2 cellular contexts compared by ENCODE assay signal in genomic region chr9:109063765-109064164, GRCh38.
TF ChIP-seq lines count a peak whose summit lies in the region.

No MANE protein-coding gene starts in this region.

TF ChIP-seq in A549, 52 proteins besides CTCF, POLR2A, EP300 and RAD21 (continued from another document):
- TF ChIP-seq, protein P1, sequence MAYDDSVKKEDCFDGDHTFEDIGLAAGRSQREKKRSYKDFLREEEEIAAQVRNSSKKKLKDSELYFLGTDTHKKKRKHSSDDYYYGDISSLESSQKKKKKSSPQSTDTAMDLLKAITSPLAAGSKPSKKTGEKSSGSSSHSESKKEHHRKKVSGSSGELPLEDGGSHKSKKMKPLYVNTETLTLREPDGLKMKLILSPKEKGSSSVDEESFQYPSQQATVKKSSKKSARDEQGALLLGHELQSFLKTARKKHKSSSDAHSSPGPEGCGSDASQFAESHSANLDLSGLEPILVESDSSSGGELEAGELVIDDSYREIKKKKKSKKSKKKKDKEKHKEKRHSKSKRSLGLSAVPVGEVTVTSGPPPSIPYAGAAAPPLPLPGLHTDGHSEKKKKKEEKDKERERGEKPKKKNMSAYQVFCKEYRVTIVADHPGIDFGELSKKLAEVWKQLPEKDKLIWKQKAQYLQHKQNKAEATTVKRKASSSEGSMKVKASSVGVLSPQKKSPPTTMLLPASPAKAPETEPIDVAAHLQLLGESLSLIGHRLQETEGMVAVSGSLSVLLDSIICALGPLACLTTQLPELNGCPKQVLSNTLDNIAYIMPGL (CRISPR knock-in tag; IDR thresholded peaks at IDR 0.05; ENCODE audit: borderline replicate concordance) = no peak
- TF ChIP-seq HEYL (CRISPR knock-in tag; IDR thresholded peaks at IDR 0.05) (no peak), MAZ (IDR thresholded peaks at IDR 0.05; ENCODE audit: borderline replicate concordance, low read depth, low read length) (no peak), PHF8 (IDR thresholded peaks at IDR 0.05; ENCODE audit: borderline replicate concordance, low read depth) (no peak), TFCP2L1 (CRISPR knock-in tag; IDR thresholded peaks at IDR 0.05) (no peak)

TF ChIP-seq in SK-N-SH, 30 proteins besides CTCF, POLR2A, EP300 and RAD21 (continued from another document):
- TF ChIP-seq MAX (IDR thresholded peaks at IDR 0.05; ENCODE audit: low read depth) = no peak
- TF ChIP-seq, protein P2, sequence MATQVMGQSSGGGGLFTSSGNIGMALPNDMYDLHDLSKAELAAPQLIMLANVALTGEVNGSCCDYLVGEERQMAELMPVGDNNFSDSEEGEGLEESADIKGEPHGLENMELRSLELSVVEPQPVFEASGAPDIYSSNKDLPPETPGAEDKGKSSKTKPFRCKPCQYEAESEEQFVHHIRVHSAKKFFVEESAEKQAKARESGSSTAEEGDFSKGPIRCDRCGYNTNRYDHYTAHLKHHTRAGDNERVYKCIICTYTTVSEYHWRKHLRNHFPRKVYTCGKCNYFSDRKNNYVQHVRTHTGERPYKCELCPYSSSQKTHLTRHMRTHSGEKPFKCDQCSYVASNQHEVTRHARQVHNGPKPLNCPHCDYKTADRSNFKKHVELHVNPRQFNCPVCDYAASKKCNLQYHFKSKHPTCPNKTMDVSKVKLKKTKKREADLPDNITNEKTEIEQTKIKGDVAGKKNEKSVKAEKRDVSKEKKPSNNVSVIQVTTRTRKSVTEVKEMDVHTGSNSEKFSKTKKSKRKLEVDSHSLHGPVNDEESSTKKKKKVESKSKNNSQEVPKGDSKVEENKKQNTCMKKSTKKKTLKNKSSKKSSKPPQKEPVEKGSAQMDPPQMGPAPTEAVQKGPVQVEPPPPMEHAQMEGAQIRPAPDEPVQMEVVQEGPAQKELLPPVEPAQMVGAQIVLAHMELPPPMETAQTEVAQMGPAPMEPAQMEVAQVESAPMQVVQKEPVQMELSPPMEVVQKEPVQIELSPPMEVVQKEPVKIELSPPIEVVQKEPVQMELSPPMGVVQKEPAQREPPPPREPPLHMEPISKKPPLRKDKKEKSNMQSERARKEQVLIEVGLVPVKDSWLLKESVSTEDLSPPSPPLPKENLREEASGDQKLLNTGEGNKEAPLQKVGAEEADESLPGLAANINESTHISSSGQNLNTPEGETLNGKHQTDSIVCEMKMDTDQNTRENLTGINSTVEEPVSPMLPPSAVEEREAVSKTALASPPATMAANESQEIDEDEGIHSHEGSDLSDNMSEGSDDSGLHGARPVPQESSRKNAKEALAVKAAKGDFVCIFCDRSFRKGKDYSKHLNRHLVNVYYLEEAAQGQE (IDR thresholded peaks at IDR 0.05; ENCODE audit: low read depth, low read length) = no peak
